ENCODE assay signal across 8 cellular contexts in genomic region chr18:9103488-9103887, GRCh38. TPM values are rescaled to one million over a fixed set of nuclear protein-coding genes. Genes with fewer than 3 reads are reported as not detected.
A peak's percentile ranks its signal among the peaks of the same experiment; 100 is the strongest.
DNase-seq lines count a peak whose midpoint lies in the region; ATAC-seq and TF ChIP-seq lines count a peak whose summit lies in the region.

No MANE protein-coding gene starts in this region.

- POLR2A ChIA-PET in PC-9 (lab: Charles Lee; ENCODE audit: unreplicated experiment) = interaction anchor here (0.5 to 0.7 kb wide), 3 partner anchors 12 to 402 kb away, joined by 3 to 4 read pairs (median 3); no protein-coding TSS in a partner anchor

- DNase-seq in SIG-M5 treated with dmso at 0.1 percent for 504 hours (lab: John Stamatoyannopoulos, UW; ENCODE audit: unreplicated experiment) (peak; percentile 39), SIG-M5 (lab: John Stamatoyannopoulos, UW) (no peak), PC-9 (peak in 1 of 2 experiments; percentile 55), GM19238 (ENCODE audit: insufficient read length, low spot score) (no peak), NCI-H226 (no peak)

- peak overlapping the region; percentile 77; the same call in 1 of the 2 replicates for H2AFZ ChIP-seq in PC-9
- H2AFZ ChIP-seq in neural cell (ENCODE audit: low read depth, low read length) = no peak overlapping the region

- H3K27ac ChIP-seq in PC-9 (peak overlapping the region; percentile 68), neural cell (ENCODE audit: low read length) (peak overlapping the region; percentile 91)

- H4K20me1 ChIP-seq in PC-9 (ENCODE audit: insufficient read depth) = peaks cover 48% of the 10 kb centered on the region
- H4K20me1 ChIP-seq in neural cell (ENCODE audit: insufficient read depth) = peaks cover 5% of the 10 kb centered on the region

- CTCF ChIA-PET in PC-9 (lab: Charles Lee) = interaction anchor here (0.5 kb wide), 1 partner anchor 231 kb away, joined by 4 read pairs; the partner anchor contains the start of gene TWSG1

- H3F3A ChIP-seq in PC-9 (ENCODE audit: insufficient read depth, low read depth) (peaks cover 5% of the 10 kb centered on the region; the same call in 1 of the 2 replicates), neural cell (ENCODE audit: insufficient read depth, low read length, poor library complexity, severe bottlenecking) (peaks cover 3% of the 10 kb centered on the region)

- no peak for TF ChIP-seq EP300 in neural cell (conservative IDR thresholded peaks at IDR 0.05; ENCODE audit: poor library complexity, severe bottlenecking)

- H3K36me3 ChIP-seq in PC-9 (ENCODE audit: low read depth) = peaks cover 9% of the 10 kb centered on the region
- H3K36me3 ChIP-seq in endocrine pancreas (ENCODE audit: control insufficient read depth, insufficient read depth, low read length) = no peaks in the 10 kb centered on the region
- H3K36me3 ChIP-seq in neural cell (ENCODE audit: insufficient read depth, low read length) = no peaks in the 10 kb centered on the region

- peak overlapping the region; percentile 91 for H3K4me2 ChIP-seq in PC-9
- H3K4me2 ChIP-seq in neural cell (ENCODE audit: low read length) = peak overlapping the region; percentile 76

- H3K27me3 ChIP-seq in PC-9 (ENCODE audit: insufficient read depth, low read depth) (no peaks in the 10 kb centered on the region), endocrine pancreas (ENCODE audit: control insufficient read depth, insufficient read depth, low read length) (no peaks in the 10 kb centered on the region), neural cell (ENCODE audit: insufficient read depth, low read depth, low read length) (no peaks in the 10 kb centered on the region)

- H3K4me1 ChIP-seq in PC-9 (replicated peaks; ENCODE audit: insufficient read depth) (peaks cover 40% of the 10 kb centered on the region), endocrine pancreas (ENCODE audit: control insufficient read depth, insufficient read depth, low read length) (peaks cover 35% of the 10 kb centered on the region)

- ATAC-seq in activated CD4-positive, CD25-positive, alpha-beta regulatory T cell treated with anti-CD3 and anti-CD28 coated beads, Interleukin-2, amount 50 U/mL, for 24 hours = no peak

- H3K9me2 ChIP-seq in PC-9 (ENCODE audit: insufficient read depth) = no peaks in the 10 kb centered on the region
- H3K9me2 ChIP-seq in neural cell (ENCODE audit: insufficient read depth, low read length) = no peaks in the 10 kb centered on the region

- BruUV-seq in PC-9 (replicated peaks; lab: Mats Ljungman, UMichigan) = no TSS peak

- TF ChIP-seq CTCF in PC-9 (conservative IDR thresholded peaks at IDR 0.05) = no peak
- TF ChIP-seq CTCF in neural cell (IDR thresholded peaks at IDR 0.05; ENCODE audit: poor library complexity, severe bottlenecking) = no peak

- peak overlapping the region; percentile 95 for H3K9ac ChIP-seq in endocrine pancreas (ENCODE audit: control insufficient read depth, insufficient read depth, low read length)
- peak overlapping the region; percentile 92 for H3K9ac ChIP-seq in neural cell (ENCODE audit: low read length)

- TF ChIP-seq RAD21 in neural cell (conservative IDR thresholded peaks at IDR 0.05) = peak; percentile 27

- intact Hi-C loops in PC-9 (cut with micrococcal nuclease; ENCODE audit: unreplicated experiment) = loop anchor here (2.0 kb wide), 1 partner anchor 31 kb away; no protein-coding TSS in a partner anchor

- H3K4me3 ChIP-seq in PC-9 (peak overlapping the region; percentile 100), endocrine pancreas (ENCODE audit: control insufficient read depth, insufficient read depth, low read length) (peak overlapping the region; percentile 98), neural cell (ENCODE audit: low read length) (peak overlapping the region; percentile 70)

- H3K9me3 ChIP-seq in PC-9 (ENCODE audit: insufficient read depth, low read depth) (no peaks in the 10 kb centered on the region), endocrine pancreas (ENCODE audit: control insufficient read depth, low read length) (no peaks in the 10 kb centered on the region), neural cell (ENCODE audit: low read length) (no peaks in the 10 kb centered on the region)

- H3K79me2 ChIP-seq in PC-9 (ENCODE audit: low read depth) = peaks cover 64% of the 10 kb centered on the region
- peaks cover 58% of the 10 kb centered on the region for H3K79me2 ChIP-seq in neural cell (replicated peaks; ENCODE audit: insufficient read depth, low read length)

TF ChIP-seq in neural cell, 6 proteins besides CTCF, POLR2A, EP300 and RAD21:
- TF ChIP-seq REST (IDR thresholded peaks at IDR 0.05; ENCODE audit: borderline replicate concordance) = no peak
- no peak for TF ChIP-seq SMC3 (conservative IDR thresholded peaks at IDR 0.05; ENCODE audit: poor library complexity)
- no peak for TF ChIP-seq POLR2AphosphoS5 (IDR thresholded peaks at IDR 0.05)
- no peak for TF ChIP-seq EZH2 (IDR thresholded peaks at IDR 0.05; ENCODE audit: borderline replicate concordance, insufficient read depth, low read length, poor library complexity, severe bottlenecking)
- no peak for TF ChIP-seq TAF1 (IDR thresholded peaks at IDR 0.05; ENCODE audit: low read depth)
- TF ChIP-seq MXI1 (conservative IDR thresholded peaks at IDR 0.05; ENCODE audit: poor library complexity, severe bottlenecking) = no peak
TF ChIP-seq in neural cell: peak in this region for 0.

RNA-seq across cellular contexts. Expression of gene NDUFV2, which starts 1.0 kb away (rescaled TPM):
- total RNA-seq in PC-9 (2021) = 182 and 215 TPM in 2 replicates
- 244 and 285 TPM in 2 replicates for polyA plus RNA-seq in neural cell
- 150 and 158 TPM in 2 replicates for polyA minus RNA-seq in neural cell

RNA-seq across cellular contexts. Expression of gene ANKRD12, which starts 33.1 kb away (rescaled TPM):
- total RNA-seq in PC-9 (2021) = 26.9 and 31.6 TPM in 2 replicates
- 25.1 and 32.3 TPM in 2 replicates for polyA plus RNA-seq in neural cell
- 146 and 178 TPM in 2 replicates for polyA minus RNA-seq in neural cell
